ENCODE assay signal across 1 cellular context in the genomic region with DNA sequence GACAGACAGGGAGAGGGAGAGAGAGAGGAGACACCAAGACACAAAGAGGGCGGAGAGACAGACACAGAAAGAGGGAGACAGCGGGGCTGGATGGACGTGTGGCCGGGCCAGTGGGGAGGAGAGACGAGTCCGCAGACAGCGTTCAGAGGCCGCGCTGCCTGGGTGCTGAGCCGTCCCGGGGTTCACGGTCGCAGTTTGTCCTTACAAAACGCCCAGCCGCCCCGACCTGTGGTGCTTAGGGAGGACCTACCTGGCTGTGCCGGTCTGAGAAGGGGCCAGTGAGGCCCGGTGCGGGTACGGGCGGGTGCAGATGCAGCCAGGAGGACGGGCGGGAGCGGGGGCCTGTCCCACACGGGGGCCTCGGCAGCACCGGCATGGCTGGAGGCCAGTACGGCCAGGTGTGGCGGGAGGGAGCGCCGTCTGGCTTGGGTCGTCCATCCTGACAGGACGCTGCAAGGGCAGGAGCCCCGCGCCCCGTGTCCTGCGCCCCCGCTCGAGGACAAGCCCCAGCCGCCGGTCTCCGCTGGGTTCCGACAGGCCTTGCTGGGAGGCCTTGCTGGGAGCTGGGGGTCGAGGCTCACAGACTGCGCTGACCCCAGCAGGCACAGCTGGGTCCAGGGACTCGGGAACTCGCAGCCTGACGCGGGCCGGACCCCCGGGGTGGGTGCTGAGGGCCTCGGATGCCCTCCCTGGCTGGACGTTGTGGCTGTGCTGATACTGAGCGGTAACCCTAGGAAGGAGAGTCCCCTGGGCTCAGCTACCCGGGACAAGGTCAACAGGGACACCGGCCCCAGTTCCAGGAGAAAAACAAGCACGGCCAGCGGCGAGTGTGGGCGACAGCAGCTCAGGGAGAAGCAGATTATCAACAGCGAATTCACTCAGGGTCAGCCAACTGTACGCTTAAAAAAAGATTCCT.
TF ChIP-seq lines count a peak whose summit lies in the region.

No MANE protein-coding gene starts in this region.

TF ChIP-seq in HepG2, 621 proteins besides CTCF, POLR2A, EP300 and RAD21 (continued from another document and continues in another):
- TF ChIP-seq, protein P1, sequence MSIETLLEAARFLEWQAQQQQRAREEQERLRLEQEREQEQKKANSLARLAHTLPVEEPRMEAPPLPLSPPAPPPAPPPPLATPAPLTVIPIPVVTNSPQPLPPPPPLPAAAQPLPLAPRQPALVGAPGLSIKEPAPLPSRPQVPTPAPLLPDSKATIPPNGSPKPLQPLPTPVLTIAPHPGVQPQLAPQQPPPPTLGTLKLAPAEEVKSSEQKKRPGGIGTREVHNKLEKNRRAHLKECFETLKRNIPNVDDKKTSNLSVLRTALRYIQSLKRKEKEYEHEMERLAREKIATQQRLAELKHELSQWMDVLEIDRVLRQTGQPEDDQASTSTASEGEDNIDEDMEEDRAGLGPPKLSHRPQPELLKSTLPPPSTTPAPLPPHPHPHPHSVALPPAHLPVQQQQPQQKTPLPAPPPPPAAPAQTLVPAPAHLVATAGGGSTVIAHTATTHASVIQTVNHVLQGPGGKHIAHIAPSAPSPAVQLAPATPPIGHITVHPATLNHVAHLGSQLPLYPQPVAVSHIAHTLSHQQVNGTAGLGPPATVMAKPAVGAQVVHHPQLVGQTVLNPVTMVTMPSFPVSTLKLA (IDR thresholded peaks at IDR 0.05), result no peak
- peak; percentile 71 for TF ChIP-seq PHF8 (CRISPR knock-in tag; IDR thresholded peaks at IDR 0.05)
- TF ChIP-seq ELF4 (CRISPR knock-in tag; IDR thresholded peaks at IDR 0.05; ENCODE audit: borderline replicate concordance), result no peak
- peak; percentile 71; the same call in 1 of the 2 replicates for TF ChIP-seq GABPB1 (CRISPR knock-in tag; IDR thresholded peaks at IDR 0.05)
- TF ChIP-seq XRCC5 (optimal IDR thresholded peaks at IDR 0.05; ENCODE audit: low read length), result no peak
- TF ChIP-seq ZNF12 (CRISPR knock-in tag; IDR thresholded peaks at IDR 0.05), result no peak
- TF ChIP-seq, protein P2, sequence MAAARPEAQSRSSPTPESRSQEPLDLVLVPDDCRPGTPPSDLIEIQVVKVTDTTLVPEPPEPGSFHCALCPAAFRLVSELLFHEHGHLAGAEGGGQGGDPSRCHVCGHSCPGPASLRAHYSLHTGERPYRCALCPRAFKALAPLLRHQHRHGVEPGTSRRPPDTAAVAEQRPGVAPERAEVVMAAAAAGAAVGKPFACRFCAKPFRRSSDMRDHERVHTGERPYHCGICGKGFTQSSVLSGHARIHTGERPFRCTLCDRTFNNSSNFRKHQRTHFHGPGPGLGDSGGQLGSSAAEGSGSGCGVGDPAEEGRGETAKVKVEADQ (CRISPR knock-in tag; IDR thresholded peaks at IDR 0.05; ENCODE audit: borderline replicate concordance), result no peak
- no peak for TF ChIP-seq HMG20B (CRISPR knock-in tag; conservative IDR thresholded peaks at IDR 0.05)
- TF ChIP-seq NFE2 (CRISPR knock-in tag; IDR thresholded peaks at IDR 0.05), result no peak
- no peak for TF ChIP-seq PHB2 (IDR thresholded peaks at IDR 0.05; ENCODE audit: partially characterized antibody)
- TF ChIP-seq FOXJ3 (CRISPR knock-in tag; IDR thresholded peaks at IDR 0.05; ENCODE audit: borderline replicate concordance), result no peak
- no peak; the same call in 1 of the 2 replicates for TF ChIP-seq ZNF337 (CRISPR knock-in tag; IDR thresholded peaks at IDR 0.05; ENCODE audit: borderline replicate concordance, low read depth)
- TF ChIP-seq ZIK1 (CRISPR knock-in tag; IDR thresholded peaks at IDR 0.05; ENCODE audit: borderline replicate concordance, low read depth), result 0 out of 2 replicates have a peak, but pooled peaks have one; percentile 57
- TF ChIP-seq PAX8 (CRISPR knock-in tag; IDR thresholded peaks at IDR 0.05; ENCODE audit: borderline replicate concordance), result no peak; the same call in 1 of the 2 replicates
- TF ChIP-seq, protein P3, sequence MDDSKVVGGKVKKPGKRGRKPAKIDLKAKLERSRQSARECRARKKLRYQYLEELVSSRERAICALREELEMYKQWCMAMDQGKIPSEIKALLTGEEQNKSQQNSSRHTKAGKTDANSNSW (CRISPR knock-in tag; IDR thresholded peaks at IDR 0.05; ENCODE audit: borderline replicate concordance), result no peak
- TF ChIP-seq HNRNPLL (IDR thresholded peaks at IDR 0.05; ENCODE audit: low read depth, low read length, poor library complexity, severe bottlenecking), result peak; percentile 46
- TF ChIP-seq, protein P4, sequence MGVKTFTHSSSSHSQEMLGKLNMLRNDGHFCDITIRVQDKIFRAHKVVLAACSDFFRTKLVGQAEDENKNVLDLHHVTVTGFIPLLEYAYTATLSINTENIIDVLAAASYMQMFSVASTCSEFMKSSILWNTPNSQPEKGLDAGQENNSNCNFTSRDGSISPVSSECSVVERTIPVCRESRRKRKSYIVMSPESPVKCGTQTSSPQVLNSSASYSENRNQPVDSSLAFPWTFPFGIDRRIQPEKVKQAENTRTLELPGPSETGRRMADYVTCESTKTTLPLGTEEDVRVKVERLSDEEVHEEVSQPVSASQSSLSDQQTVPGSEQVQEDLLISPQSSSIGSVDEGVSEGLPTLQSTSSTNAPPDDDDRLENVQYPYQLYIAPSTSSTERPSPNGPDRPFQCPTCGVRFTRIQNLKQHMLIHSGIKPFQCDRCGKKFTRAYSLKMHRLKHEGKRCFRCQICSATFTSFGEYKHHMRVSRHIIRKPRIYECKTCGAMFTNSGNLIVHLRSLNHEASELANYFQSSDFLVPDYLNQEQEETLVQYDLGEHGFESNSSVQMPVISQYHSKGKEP (CRISPR knock-in tag; IDR thresholded peaks at IDR 0.05), result no peak
- TF ChIP-seq CEBPG (CRISPR knock-in tag; IDR thresholded peaks at IDR 0.05), result no peak
- TF ChIP-seq MED13 (CRISPR knock-in tag; IDR thresholded peaks at IDR 0.05), result no peak
- TF ChIP-seq, protein P5, sequence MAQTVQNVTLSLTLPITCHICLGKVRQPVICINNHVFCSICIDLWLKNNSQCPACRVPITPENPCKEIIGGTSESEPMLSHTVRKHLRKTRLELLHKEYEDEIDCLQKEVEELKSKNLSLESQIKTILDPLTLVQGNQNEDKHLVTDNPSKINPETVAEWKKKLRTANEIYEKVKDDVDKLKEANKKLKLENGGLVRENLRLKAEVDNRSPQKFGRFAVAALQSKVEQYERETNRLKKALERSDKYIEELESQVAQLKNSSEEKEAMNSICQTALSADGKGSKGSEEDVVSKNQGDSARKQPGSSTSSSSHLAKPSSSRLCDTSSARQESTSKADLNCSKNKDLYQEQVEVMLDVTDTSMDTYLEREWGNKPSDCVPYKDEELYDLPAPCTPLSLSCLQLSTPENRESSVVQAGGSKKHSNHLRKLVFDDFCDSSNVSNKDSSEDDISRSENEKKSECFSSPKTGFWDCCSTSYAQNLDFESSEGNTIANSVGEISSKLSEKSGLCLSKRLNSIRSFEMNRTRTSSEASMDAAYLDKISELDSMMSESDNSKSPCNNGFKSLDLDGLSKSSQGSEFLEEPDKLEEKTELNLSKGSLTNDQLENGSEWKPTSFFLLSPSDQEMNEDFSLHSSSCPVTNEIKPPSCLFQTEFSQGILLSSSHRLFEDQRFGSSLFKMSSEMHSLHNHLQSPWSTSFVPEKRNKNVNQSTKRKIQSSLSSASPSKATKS (CRISPR knock-in tag; IDR thresholded peaks at IDR 0.05), result no peak
- TF ChIP-seq, protein P6, sequence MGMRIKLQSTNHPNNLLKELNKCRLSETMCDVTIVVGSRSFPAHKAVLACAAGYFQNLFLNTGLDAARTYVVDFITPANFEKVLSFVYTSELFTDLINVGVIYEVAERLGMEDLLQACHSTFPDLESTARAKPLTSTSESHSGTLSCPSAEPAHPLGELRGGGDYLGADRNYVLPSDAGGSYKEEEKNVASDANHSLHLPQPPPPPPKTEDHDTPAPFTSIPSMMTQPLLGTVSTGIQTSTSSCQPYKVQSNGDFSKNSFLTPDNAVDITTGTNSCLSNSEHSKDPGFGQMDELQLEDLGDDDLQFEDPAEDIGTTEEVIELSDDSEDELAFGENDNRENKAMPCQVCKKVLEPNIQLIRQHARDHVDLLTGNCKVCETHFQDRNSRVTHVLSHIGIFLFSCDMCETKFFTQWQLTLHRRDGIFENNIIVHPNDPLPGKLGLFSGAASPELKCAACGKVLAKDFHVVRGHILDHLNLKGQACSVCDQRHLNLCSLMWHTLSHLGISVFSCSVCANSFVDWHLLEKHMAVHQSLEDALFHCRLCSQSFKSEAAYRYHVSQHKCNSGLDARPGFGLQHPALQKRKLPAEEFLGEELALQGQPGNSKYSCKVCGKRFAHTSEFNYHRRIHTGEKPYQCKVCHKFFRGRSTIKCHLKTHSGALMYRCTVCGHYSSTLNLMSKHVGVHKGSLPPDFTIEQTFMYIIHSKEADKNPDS (CRISPR knock-in tag; IDR thresholded peaks at IDR 0.05), result no peak
- TF ChIP-seq ZNF256 (CRISPR knock-in tag; conservative IDR thresholded peaks at IDR 0.05), result no peak
- peak; percentile 83 for TF ChIP-seq ZC3H13 (CRISPR knock-in tag; IDR thresholded peaks at IDR 0.05)
- TF ChIP-seq REXO4 (CRISPR knock-in tag; IDR thresholded peaks at IDR 0.05; ENCODE audit: borderline replicate concordance), result no peak
- TF ChIP-seq AGO2 (optimal IDR thresholded peaks at IDR 0.05; ENCODE audit: low read depth, low read length), result peak; percentile 97
- no peak; the same call in 1 of the 2 replicates for TF ChIP-seq HNRNPL (IDR thresholded peaks at IDR 0.05; ENCODE audit: low read depth, low read length)
- TF ChIP-seq, protein P7, sequence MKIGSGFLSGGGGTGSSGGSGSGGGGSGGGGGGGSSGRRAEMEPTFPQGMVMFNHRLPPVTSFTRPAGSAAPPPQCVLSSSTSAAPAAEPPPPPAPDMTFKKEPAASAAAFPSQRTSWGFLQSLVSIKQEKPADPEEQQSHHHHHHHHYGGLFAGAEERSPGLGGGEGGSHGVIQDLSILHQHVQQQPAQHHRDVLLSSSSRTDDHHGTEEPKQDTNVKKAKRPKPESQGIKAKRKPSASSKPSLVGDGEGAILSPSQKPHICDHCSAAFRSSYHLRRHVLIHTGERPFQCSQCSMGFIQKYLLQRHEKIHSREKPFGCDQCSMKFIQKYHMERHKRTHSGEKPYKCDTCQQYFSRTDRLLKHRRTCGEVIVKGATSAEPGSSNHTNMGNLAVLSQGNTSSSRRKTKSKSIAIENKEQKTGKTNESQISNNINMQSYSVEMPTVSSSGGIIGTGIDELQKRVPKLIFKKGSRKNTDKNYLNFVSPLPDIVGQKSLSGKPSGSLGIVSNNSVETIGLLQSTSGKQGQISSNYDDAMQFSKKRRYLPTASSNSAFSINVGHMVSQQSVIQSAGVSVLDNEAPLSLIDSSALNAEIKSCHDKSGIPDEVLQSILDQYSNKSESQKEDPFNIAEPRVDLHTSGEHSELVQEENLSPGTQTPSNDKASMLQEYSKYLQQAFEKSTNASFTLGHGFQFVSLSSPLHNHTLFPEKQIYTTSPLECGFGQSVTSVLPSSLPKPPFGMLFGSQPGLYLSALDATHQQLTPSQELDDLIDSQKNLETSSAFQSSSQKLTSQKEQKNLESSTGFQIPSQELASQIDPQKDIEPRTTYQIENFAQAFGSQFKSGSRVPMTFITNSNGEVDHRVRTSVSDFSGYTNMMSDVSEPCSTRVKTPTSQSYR (CRISPR knock-in tag; IDR thresholded peaks at IDR 0.05; ENCODE audit: borderline replicate concordance), result no peak
- TF ChIP-seq ZNF7 (CRISPR knock-in tag; IDR thresholded peaks at IDR 0.05), result no peak
- TF ChIP-seq KDM4B (CRISPR knock-in tag; IDR thresholded peaks at IDR 0.05), result no peak
- TF ChIP-seq TEAD3 (CRISPR knock-in tag; optimal IDR thresholded peaks at IDR 0.05; ENCODE audit: borderline replicate concordance), result no peak
- TF ChIP-seq HOXD1 (CRISPR knock-in tag; IDR thresholded peaks at IDR 0.05), result no peak
- TF ChIP-seq GATAD2A (CRISPR knock-in tag; IDR thresholded peaks at IDR 0.05), result no peak
- TF ChIP-seq POLR2AphosphoS5 (IDR thresholded peaks at IDR 0.05; ENCODE audit: low read depth, low read length), result no peak; the same call in 1 of the 2 replicates
- no peak for TF ChIP-seq HMG20A (CRISPR knock-in tag; IDR thresholded peaks at IDR 0.05; ENCODE audit: borderline replicate concordance)
- no peak; the same call in 1 of the 2 replicates for TF ChIP-seq ZNF160 (CRISPR knock-in tag; IDR thresholded peaks at IDR 0.05)
- TF ChIP-seq, protein P8, sequence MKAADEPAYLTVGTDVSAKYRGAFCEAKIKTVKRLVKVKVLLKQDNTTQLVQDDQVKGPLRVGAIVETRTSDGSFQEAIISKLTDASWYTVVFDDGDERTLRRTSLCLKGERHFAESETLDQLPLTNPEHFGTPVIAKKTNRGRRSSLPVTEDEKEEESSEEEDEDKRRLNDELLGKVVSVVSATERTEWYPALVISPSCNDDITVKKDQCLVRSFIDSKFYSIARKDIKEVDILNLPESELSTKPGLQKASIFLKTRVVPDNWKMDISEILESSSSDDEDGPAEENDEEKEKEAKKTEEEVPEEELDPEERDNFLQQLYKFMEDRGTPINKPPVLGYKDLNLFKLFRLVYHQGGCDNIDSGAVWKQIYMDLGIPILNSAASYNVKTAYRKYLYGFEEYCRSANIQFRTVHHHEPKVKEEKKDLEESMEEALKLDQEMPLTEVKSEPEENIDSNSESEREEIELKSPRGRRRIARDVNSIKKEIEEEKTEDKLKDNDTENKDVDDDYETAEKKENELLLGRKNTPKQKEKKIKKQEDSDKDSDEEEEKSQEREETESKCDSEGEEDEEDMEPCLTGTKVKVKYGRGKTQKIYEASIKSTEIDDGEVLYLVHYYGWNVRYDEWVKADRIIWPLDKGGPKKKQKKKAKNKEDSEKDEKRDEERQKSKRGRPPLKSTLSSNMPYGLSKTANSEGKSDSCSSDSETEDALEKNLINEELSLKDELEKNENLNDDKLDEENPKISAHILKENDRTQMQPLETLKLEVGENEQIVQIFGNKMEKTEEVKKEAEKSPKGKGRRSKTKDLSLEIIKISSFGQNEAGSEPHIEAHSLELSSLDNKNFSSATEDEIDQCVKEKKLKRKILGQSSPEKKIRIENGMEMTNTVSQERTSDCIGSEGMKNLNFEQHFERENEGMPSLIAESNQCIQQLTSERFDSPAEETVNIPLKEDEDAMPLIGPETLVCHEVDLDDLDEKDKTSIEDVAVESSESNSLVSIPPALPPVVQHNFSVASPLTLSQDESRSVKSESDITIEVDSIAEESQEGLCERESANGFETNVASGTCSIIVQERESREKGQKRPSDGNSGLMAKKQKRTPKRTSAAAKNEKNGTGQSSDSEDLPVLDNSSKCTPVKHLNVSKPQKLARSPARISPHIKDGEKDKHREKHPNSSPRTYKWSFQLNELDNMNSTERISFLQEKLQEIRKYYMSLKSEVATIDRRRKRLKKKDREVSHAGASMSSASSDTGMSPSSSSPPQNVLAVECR (CRISPR knock-in tag; IDR thresholded peaks at IDR 0.05; ENCODE audit: borderline replicate concordance), result peak; percentile 47; the same call in 1 of the 2 replicates
